In the genomic region with DNA sequence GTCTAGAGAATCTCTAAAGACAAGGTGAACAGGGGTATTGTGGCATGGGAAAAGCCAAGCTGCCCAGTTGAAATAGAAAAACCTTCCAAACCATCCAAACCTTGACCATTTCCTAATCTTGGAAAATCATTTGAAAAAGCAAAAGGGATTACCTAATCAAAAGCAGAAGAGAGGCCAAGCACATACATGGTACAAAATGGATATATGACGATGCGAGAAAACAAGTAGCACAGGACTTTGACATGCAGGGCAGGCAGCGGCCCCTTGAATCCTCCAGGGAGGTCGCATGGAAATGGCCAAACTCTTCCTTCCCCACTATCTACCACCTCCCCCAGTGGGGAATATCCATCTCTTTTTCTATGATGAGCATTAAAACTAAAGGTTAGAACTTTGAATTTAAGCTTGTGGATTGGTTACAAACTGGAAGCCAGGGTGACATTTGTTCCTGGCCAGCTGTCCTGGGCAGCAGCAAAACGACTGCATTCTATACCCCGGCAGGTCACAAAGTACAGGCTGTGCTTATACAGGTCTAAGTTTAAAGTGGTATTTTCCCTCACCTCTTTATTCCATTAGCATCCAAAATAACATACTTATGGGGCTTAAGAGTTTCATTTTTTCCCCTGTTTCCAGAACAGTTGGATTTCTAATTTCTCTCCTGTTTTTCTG, we compare ENCODE assay signal across 23 cellular contexts. TPM values are rescaled to one million over a fixed set of nuclear protein-coding genes. Genes with fewer than 3 reads are reported as not detected.
"Had no signal": no experiment of that assay in that cellular context is flagged by ENCODE, and none has a peak within 500 bp of the region (broad histone marks: within the 10 kb centered on the region; RNA-seq: fewer than 3 reads in every experiment).

No MANE protein-coding gene starts in this region.

- H3K9ac ChIP-seq: KMS-11, SK-N-SH had no signal

- H3K36me3 ChIP-seq: SJCRH30 had no signal

- H3K27ac ChIP-seq: KMS-11, SJCRH30, VCaP had no signal

- H3K4me2 ChIP-seq: KMS-11, SK-N-SH had no signal

- H3K4me1 ChIP-seq: SJCRH30 had no signal

- H3K9me3 ChIP-seq: SJCRH30, SK-N-SH had no signal

- H3K4me3 ChIP-seq: SJCRH30 had no signal

- DNase-seq: activated CD4-positive, alpha-beta T cell treated with anti-CD3 and anti-CD28 coated beads for 36 hours; activated CD4-positive, CD25-positive, alpha-beta regulatory T cell; activated CD8-positive, alpha-beta memory T cell treated with anti-CD3 and anti-CD28 coated beads, Interleukin-2, amount 50 U/mL, for 4 hours; activated CD8-positive, alpha-beta T cell treated with anti-CD3 and anti-CD28 coated beads for 36 hours; activated gamma-delta T cell treated with Interleukin-2 at 50 U/mL for 16 hours; activated naive CD4-positive, alpha-beta T cell treated with anti-CD3 and anti-CD28 coated beads, Interleukin-2, amount 10 ng/mL, durations not matched to agents 7 days and 5 days; activated naive CD8-positive, alpha-beta T cell treated with anti-CD3 and anti-CD28 coated beads for 36 hours; activated T-cell treated with anti-CD3 and anti-CD28 coated beads, Interleukin-2, amount 50 U/mL, for 72 hours; NCI-H1092; NCI-H1417 treated with DMSO at 0.1 percent for 48 hours; NCI-H1694; NCI-H2029; NCI-H2107; NCI-H2171 treated with DMSO at 0.1 percent for 48 hours; NCI-H226; NCI-H526 treated with DMSO at 0.1 percent for 48 hours; NCI-H82; SJCRH30; SK-N-SH; T-helper 1 cell had no signal

- H3K27me3 ChIP-seq: SJCRH30 had no signal

- ATAC-seq: activated CD4-positive, alpha-beta T cell treated with anti-CD3 and anti-CD28 coated beads for 36 hours; activated CD8-positive, alpha-beta T cell treated with anti-CD3 and anti-CD28 coated beads for 36 hours; activated T-cell treated with anti-CD3 and anti-CD28 coated beads, Interleukin-2, amount 50 U/mL, for 72 hours had no signal

RNA-seq across cellular contexts. Expression of a gene that starts 24.7 kb away (rescaled TPM):
- total RNA-seq: RPMI7951 had no signal
